Comparison of ENCODE assay signal across 13 cellular contexts in genomic region chr5:980001-980588, GRCh38. TPM values are rescaled to one million over a fixed set of nuclear protein-coding genes. Genes with fewer than 3 reads are reported as not detected.
DNase-seq lines count a peak whose midpoint lies in the region; ATAC-seq and TF ChIP-seq lines count a peak whose summit lies in the region.
"Had no signal": no experiment of that assay in that cellular context is flagged by ENCODE, and none has a peak within 500 bp of the region (broad histone marks: within the 10 kb centered on the region; RNA-seq: fewer than 3 reads in every experiment).

No MANE protein-coding gene starts in this region.

- no peaks in the 10 kb centered on the region for H3K9me3 ChIP-seq in mammary epithelial cell (replicated peaks; ENCODE audit: insufficient read depth, low read length)
- H3K9me3 ChIP-seq in lower lobe of right lung, result no peaks in the 10 kb centered on the region
- H3K9me3 ChIP-seq: mucosa of descending colon had no signal

- H3K36me3 Mint-ChIP-seq in activated CD4-positive, alpha-beta T cell treated with anti-CD3 and anti-CD28 coated beads, Interleukin-2, amount 10 ng/mL, durations not matched to agents 24 days and 14 days (ENCODE audit: low read depth), result peaks cover 4% of the 10 kb centered on the region
- H3K36me3 Mint-ChIP-seq: IgD-negative memory B cell had no signal

- no TSS peak for BruUV-seq in mammary epithelial cell (replicated peaks; lab: Mats Ljungman, UMichigan)

- peaks cover 22% of the 10 kb centered on the region for H3K4me1 Mint-ChIP-seq in activated CD4-positive, alpha-beta T cell treated with anti-CD3 and anti-CD28 coated beads, Interleukin-2, amount 10 ng/mL, durations not matched to agents 24 days and 14 days

- H3K27ac ChIP-seq in mammary epithelial cell (ENCODE audit: insufficient read depth, low read depth, low read length) (peak overlapping the region; percentile 71), lower lobe of right lung (peak overlapping the region; percentile 34)

- peak; percentile 53 for DNase-seq in activated CD4-positive, alpha-beta T cell treated with anti-CD3 and anti-CD28 coated beads, Interleukin-2, amount 10 ng/mL, durations not matched to agents 24 days and 14 days
- no peak for DNase-seq in activated CD4-positive, alpha-beta T cell treated with anti-CD3 and anti-CD28 coated beads, Interleukin-2, amount 50 U/mL, for 48 hours
- DNase-seq in mammary epithelial cell (peak; percentile 62), lower lobe of right lung (no peak), ureter (ENCODE audit: low spot score) (peak; percentile 40), GDM1 (lab: John Stamatoyannopoulos, UW) (no peak), KG1 (lab: John Stamatoyannopoulos, UW) (no peak), hepatic stellate cell (ENCODE audit: low spot score) (no peak)
- DNase-seq: activated CD4-positive, CD25-positive, alpha-beta regulatory T cell; activated gamma-delta T cell had no signal

- 5% methylated on average over 13 of the region's 17 CpGs for WGBS in mammary epithelial cell (ENCODE audit: low coverage, missing lambda C conversion rate)

- H3K27me3 ChIP-seq in mammary epithelial cell (ENCODE audit: insufficient read depth, low read length) (no peaks in the 10 kb centered on the region), lower lobe of right lung (ENCODE audit: low read depth) (peaks cover 6% of the 10 kb centered on the region)

- H3K4me1 ChIP-seq in mammary epithelial cell (ENCODE audit: insufficient read depth, low read length) (peaks cover 21% of the 10 kb centered on the region), lower lobe of right lung (peaks cover 5% of the 10 kb centered on the region)

- intact Hi-C loops in activated CD4-positive, alpha-beta T cell treated with anti-CD3 and anti-CD28 coated beads, Interleukin-2, amount 10 ng/mL, durations not matched to agents 24 days and 14 days (cut with micrococcal nuclease), result no loop called here
- intact Hi-C loops in mammary epithelial cell (cut with micrococcal nuclease), result loop anchor here (2.0 kb wide), 1 partner anchor 31 kb away; no protein-coding TSS in a partner anchor
- intact Hi-C loops in lower lobe of right lung (cut with DNase I), result no loop called here

- peaks cover 7% of the 10 kb centered on the region for H3K9me3 Mint-ChIP-seq in activated CD4-positive, alpha-beta T cell treated with anti-CD3 and anti-CD28 coated beads, Interleukin-2, amount 10 ng/mL, durations not matched to agents 24 days and 14 days

- in situ Hi-C loops in mammary epithelial cell (cut with MboI; ENCODE audit: low sequenced_read_pairs in 2 of 2), result no loop called here

- H3K4me3 ChIP-seq in mammary epithelial cell (replicated peaks in 1 of 3; ENCODE audit: insufficient read depth in 1 of 3, low read depth in 2 of 3, low read length in 3 of 3) (peak overlapping the region in 1 of 3 experiments; percentile 14), lower lobe of right lung (no peak overlapping the region)
- H3K4me3 ChIP-seq: mucosa of descending colon had no signal

- H3K79me2 ChIP-seq in mammary epithelial cell (ENCODE audit: insufficient read depth, low read length), result no peaks in the 10 kb centered on the region

- peak overlapping the region; percentile 67 for H3K9ac ChIP-seq in mammary epithelial cell (ENCODE audit: insufficient read depth, low read length)

- H3K27me3 Mint-ChIP-seq in activated CD4-positive, alpha-beta T cell treated with anti-CD3 and anti-CD28 coated beads, Interleukin-2, amount 10 ng/mL, durations not matched to agents 24 days and 14 days, result peaks cover 10% of the 10 kb centered on the region

- H3K4me2 ChIP-seq in mammary epithelial cell (ENCODE audit: insufficient read depth, low read depth, low read length), result peak overlapping the region; percentile 74

- CTCF ChIA-PET in mammary epithelial cell (lab: Charles Lee; ENCODE audit: low non-redundant PET), result no interaction called here

- H3K27ac Mint-ChIP-seq in activated CD4-positive, alpha-beta T cell treated with anti-CD3 and anti-CD28 coated beads, Interleukin-2, amount 10 ng/mL, durations not matched to agents 24 days and 14 days, result no peak overlapping the region
- H3K27ac Mint-ChIP-seq: IgD-negative memory B cell had no signal

- dilution Hi-C loops in mammary epithelial cell (cut with HindIII; ENCODE audit: low sequenced_read_pairs), result loop anchor here (10.0 kb wide), 1 partner anchor 335 kb away; no protein-coding TSS in a partner anchor

- peak overlapping the region; percentile 74 for H2AFZ ChIP-seq in mammary epithelial cell (ENCODE audit: low read depth, low read length)

- H3K4me3 Mint-ChIP-seq in activated CD4-positive, alpha-beta T cell treated with anti-CD3 and anti-CD28 coated beads, Interleukin-2, amount 10 ng/mL, durations not matched to agents 24 days and 14 days, result no peak overlapping the region
- H3K4me3 Mint-ChIP-seq: IgD-negative memory B cell had no signal

- H3K36me3 ChIP-seq in mammary epithelial cell (ENCODE audit: insufficient read depth, low read length) (no peaks in the 10 kb centered on the region), lower lobe of right lung (no peaks in the 10 kb centered on the region)

- no peak for TF ChIP-seq CTCF in mammary epithelial cell (conservative IDR thresholded peaks at IDR 0.05 in 1 of 2, IDR thresholded peaks at IDR 0.05 in 1 of 2; ENCODE audit: extremely low read depth in 1 of 2, insufficient read depth in 1 of 2, low read depth in 1 of 2, low read length in 2 of 2)
- TF ChIP-seq CTCF in lower lobe of right lung (IDR thresholded peaks at IDR 0.05), result no peak

- no peaks in the 10 kb centered on the region for H4K20me1 ChIP-seq in mammary epithelial cell (ENCODE audit: insufficient read depth, low read length)

- ATAC-seq in lower lobe of right lung, result peak; percentile 26

RNA-seq across cellular contexts. Expression of gene NKD2, which starts 28.5 kb away (rescaled TPM):
- total RNA-seq in activated CD4-positive, alpha-beta T cell treated with anti-CD3 and anti-CD28 coated beads, Interleukin-2, amount 10 ng/mL, durations not matched to agents 24 days and 14 days, result 3.3 and 4.0 TPM in 2 replicates
- total RNA-seq in mammary epithelial cell, result under 1 TPM in 1 of 2 donors, not detected in 1; 0.14 TPM
- polyA plus RNA-seq in mammary epithelial cell, result 0.02 TPM
- polyA minus RNA-seq in mammary epithelial cell, result not detected
- total RNA-seq in lower lobe of right lung, result 24.1 TPM
- 14.2 TPM for total RNA-seq in ureter
- total RNA-seq: chondrocyte had no signal
- polyA plus RNA-seq: IgD-negative memory B cell had no signal

Comparison
In these comparisons a context has a peak if more than half of its experiments do, and no peak if none do; other contexts are left out.
1. DNase-seq: peak in activated CD4-positive, alpha-beta T cell treated with anti-CD3 and anti-CD28 coated beads, Interleukin-2, amount 10 ng/mL, durations not matched to agents 24 days and 14 days (single experiment), mammary epithelial cell (single experiment) and ureter (single experiment); none in activated CD4-positive, alpha-beta T cell treated with anti-CD3 and anti-CD28 coated beads, Interleukin-2, amount 50 U/mL, for 48 hours (0 of 2), lower lobe of right lung (single experiment), GDM1 (single experiment), KG1 (single experiment) and hepatic stellate cell (single experiment).